ENCODE assay signal across 18 cellular contexts in the genomic region with DNA sequence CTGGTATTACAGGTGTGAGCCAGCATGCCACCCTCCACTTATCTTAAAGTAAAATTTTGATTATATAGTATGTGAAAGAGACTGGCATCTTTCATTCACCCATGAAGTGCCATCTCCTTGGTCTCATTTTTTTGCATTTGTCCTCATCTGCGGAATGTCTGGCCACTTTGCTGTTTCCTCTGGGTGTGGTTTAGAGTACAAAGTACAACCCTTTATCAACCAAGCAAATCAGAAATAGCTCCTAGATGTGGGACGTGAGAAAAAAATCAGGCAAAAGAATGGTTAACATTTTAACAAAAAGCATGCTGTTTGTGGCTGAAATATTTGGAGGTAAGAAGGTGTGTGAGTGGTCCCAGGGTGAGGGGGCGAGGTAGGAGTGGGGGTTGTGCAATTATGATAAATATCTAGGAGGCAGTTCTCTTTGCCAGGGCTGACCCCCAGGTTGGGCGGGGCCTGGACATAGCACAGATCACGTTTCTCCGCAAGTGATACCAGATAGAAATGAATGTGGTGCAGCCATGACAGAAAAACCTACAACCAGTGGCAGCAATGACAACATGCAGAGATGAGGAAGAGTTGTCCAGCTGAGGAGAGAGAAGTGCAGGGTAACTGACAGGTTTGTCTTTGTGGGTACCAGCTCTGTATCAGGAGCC.
A peak's percentile ranks its signal among the peaks of the same experiment; 100 is the strongest.
DNase-seq lines count a peak whose midpoint lies in the region; ATAC-seq and TF ChIP-seq lines count a peak whose summit lies in the region.
"Had no signal": no experiment of that assay in that cellular context is flagged by ENCODE, and none has a peak within 500 bp of the region (broad histone marks: within the 10 kb centered on the region; RNA-seq: fewer than 3 reads in every experiment).

No MANE protein-coding gene starts in this region.

- WGBS in stomach, 5 donors: 17 to 46% (median 34%) methylated on average over 6 of the region's 6 CpGs

- no peaks in the 10 kb centered on the region for H3K36me3 Mint-ChIP-seq in activated naive CD8-positive, alpha-beta T cell
- H3K36me3 Mint-ChIP-seq in activated naive CD8-positive, alpha-beta T cell treated with anti-CD3 and anti-CD28 coated beads for 36 hours: no peaks in the 10 kb centered on the region
- H3K36me3 Mint-ChIP-seq: neural progenitor cell had no signal

- H3K27ac Mint-ChIP-seq in activated naive CD8-positive, alpha-beta T cell: no peak overlapping the region
- no peak overlapping the region for H3K27ac Mint-ChIP-seq in activated naive CD8-positive, alpha-beta T cell treated with anti-CD3 and anti-CD28 coated beads for 36 hours
- H3K27ac Mint-ChIP-seq: neural progenitor cell had no signal

- peaks cover 15 to 48% (median 28%) of the 10 kb centered on the region in 4 donors for H3K4me1 ChIP-seq in stomach
- H3K4me1 ChIP-seq: right lobe of liver had no signal

- H3K36me3 ChIP-seq in stomach: no peaks in the 10 kb centered on the region
- H3K36me3 ChIP-seq: left lung, neural progenitor cell, right lobe of liver had no signal

- H3K27me3 ChIP-seq in stomach: no peaks in the 10 kb centered on the region
- H3K27me3 ChIP-seq: left lung, right lobe of liver had no signal

- no peaks in the 10 kb centered on the region for H3K27me3 Mint-ChIP-seq in activated naive CD8-positive, alpha-beta T cell
- no peaks in the 10 kb centered on the region for H3K27me3 Mint-ChIP-seq in activated naive CD8-positive, alpha-beta T cell treated with anti-CD3 and anti-CD28 coated beads for 36 hours
- H3K27me3 Mint-ChIP-seq: activated T-cell treated with anti-CD3 and anti-CD28 coated beads, Interleukin-2, amount 50 U/mL, for 24 hours had no signal

- H3K9me3 ChIP-seq in stomach: no peaks in the 10 kb centered on the region
- H3K9me3 ChIP-seq: left lung, right lobe of liver had no signal

- CTCF ChIA-PET in RWPE1 (lab: Yijun Ruan, JAX): interaction anchor here (0.6 kb wide), 1 partner anchor 17 kb away, joined by 5 read pairs; no protein-coding TSS in a partner anchor

- H3K4me1 Mint-ChIP-seq in activated naive CD8-positive, alpha-beta T cell (ENCODE audit: low read depth): peaks cover 23% of the 10 kb centered on the region
- H3K4me1 Mint-ChIP-seq in activated naive CD8-positive, alpha-beta T cell treated with anti-CD3 and anti-CD28 coated beads for 36 hours: peaks cover 32% of the 10 kb centered on the region

- TF ChIP-seq EP300 in stomach (IDR thresholded peaks at IDR 0.05): no peak

- intact Hi-C loops in left colon (cut with DNase I, micrococcal nuclease): loop anchor here in 1 of 2 donors (5.0 kb wide), 1 partner anchor 88 kb away; no protein-coding TSS in a partner anchor
- intact Hi-C loops in stomach (cut with DNase I; ENCODE audit: low total_unique reads): loop anchor here (10.0 kb wide), 1 partner anchor 95 kb away; no protein-coding TSS in a partner anchor

- POLR2A ChIA-PET in RWPE1 (lab: Yijun Ruan, JAX; ENCODE audit: low non-redundant PET): interaction anchor here (0.7 kb wide), 2 partner anchors 112 to 116 kb away, joined by 4 to 7 read pairs; a partner anchor contains a TSS

- H3K27ac ChIP-seq in RWPE1 (peak overlapping the region; percentile 34; the same call in 1 of the 2 replicates), stomach (peak overlapping the region in 3 of 5 donors; percentile 6 to 99 (median 13))
- H3K27ac ChIP-seq: neural progenitor cell had no signal

- TF ChIP-seq POLR2A in stomach (IDR thresholded peaks at IDR 0.05): no peak

- H3K4me3 Mint-ChIP-seq in activated naive CD8-positive, alpha-beta T cell: peak overlapping the region; percentile 95
- H3K4me3 Mint-ChIP-seq in activated naive CD8-positive, alpha-beta T cell treated with anti-CD3 and anti-CD28 coated beads for 36 hours: no peak overlapping the region

- no peak overlapping the region for H3K4me3 ChIP-seq in stomach
- H3K4me3 ChIP-seq: neural progenitor cell, right lobe of liver had no signal

- ATAC-seq in left colon (peak; percentile 60), GM19351 (IDR thresholded peaks at IDR 0.05; ENCODE audit: unreplicated experiment) (no peak)
- ATAC-seq: left lung, right lobe of liver had no signal

- no peak for DNase-seq in activated naive CD8-positive, alpha-beta T cell treated with anti-CD3 and anti-CD28 coated beads for 36 hours
- DNase-seq in RWPE1 (ENCODE audit: low spot score) (no peak), left colon (peak; percentile 61 to 66), stomach (no peak), NCI-H1694 (lab: John Stamatoyannopoulos, UW) (no peak), activated gamma-delta T cell treated with Interleukin-2 at 50 U/mL for 16 hours (no peak)
- DNase-seq: activated CD4-positive, alpha-beta T cell treated with anti-CD3 and anti-CD28 coated beads, Interleukin-2, amount 10 ng/mL, durations not matched to agents 7 days and 5 days; activated T-cell treated with anti-CD3 and anti-CD28 coated beads, Interleukin-2, amount 50 U/mL, for 24 hours; left lung; NCI-H1436 treated with DMSO at 0.1 percent for 48 hours; NCI-H524 treated with DMSO at 0.1 percent for 48 hours; right lobe of liver; stimulated activated naive CD4-positive, alpha-beta T cell treated with Interleukin-2 at 50 U/mL for 16 hours; T-helper 2 cell had no signal

- TF ChIP-seq CTCF in RWPE1 (conservative IDR thresholded peaks at IDR 0.05; ENCODE audit: low read depth): no peak
- no peak for TF ChIP-seq CTCF in stomach (IDR thresholded peaks at IDR 0.05)

- no peaks in the 10 kb centered on the region for H3K9me3 Mint-ChIP-seq in activated naive CD8-positive, alpha-beta T cell (ENCODE audit: low read depth)
- H3K9me3 Mint-ChIP-seq in activated naive CD8-positive, alpha-beta T cell treated with anti-CD3 and anti-CD28 coated beads for 36 hours: no peaks in the 10 kb centered on the region
- H3K9me3 Mint-ChIP-seq: activated CD4-positive, alpha-beta T cell treated with anti-CD3 and anti-CD28 coated beads, Interleukin-2, amount 10 ng/mL, durations not matched to agents 7 days and 5 days; activated T-cell treated with anti-CD3 and anti-CD28 coated beads, Interleukin-2, amount 50 U/mL, for 24 hours; dendritic cell treated with granulocyte-macrophage colony-stimulating factor and Interleukin-4, amounts not matched to agents 40 ng/mL and 50 ng/mL, for 4 days had no signal

Comparison
In these comparisons a context has a peak if more than half of its experiments do, and no peak if none do; other contexts are left out.
1. DNase-seq: peak in left colon (2 of 2); none in activated naive CD8-positive, alpha-beta T cell treated with anti-CD3 and anti-CD28 coated beads for 36 hours (single experiment), RWPE1 (single experiment), stomach (single experiment), NCI-H1694 (single experiment) and activated gamma-delta T cell treated with Interleukin-2 at 50 U/mL for 16 hours (single experiment).